Comparison of ENCODE assay signal across 25 cellular contexts in genomic region chr21:16572032-16572431, GRCh38.
DNase-seq lines count a peak whose midpoint lies in the region; ATAC-seq, FAIRE-seq and TF ChIP-seq lines count a peak whose summit lies in the region.
"Had no signal": no experiment of that assay in that cellular context is flagged by ENCODE, and none has a peak within 500 bp of the region (broad histone marks: within the 10 kb centered on the region; RNA-seq: fewer than 3 reads in every experiment).

No MANE protein-coding gene starts in this region.

- TF ChIP-seq EP300 in A549 (IDR thresholded peaks at IDR 0.05), result no peak

- dilution Hi-C loops in mammary epithelial cell (cut with HindIII; ENCODE audit: low sequenced_read_pairs), result no loop called here

- TF ChIP-seq POLR2A in A549 (IDR thresholded peaks at IDR 0.05; ENCODE audit: low read length), result no peak

- H4K20me1 ChIP-seq in mammary epithelial cell (ENCODE audit: insufficient read depth, low read length), result no peaks in the 10 kb centered on the region
- H4K20me1 ChIP-seq: BLaER1 had no signal

- no peaks in the 10 kb centered on the region for H3K79me2 ChIP-seq in mammary epithelial cell (ENCODE audit: insufficient read depth, low read length)

- H3K27ac Mint-ChIP-seq in activated CD4-positive, alpha-beta T cell treated with anti-CD3 and anti-CD28 coated beads, Interleukin-2, amount 10 ng/mL, durations not matched to agents 24 days and 14 days, result no peak overlapping the region
- H3K27ac Mint-ChIP-seq: activated CD4-positive, alpha-beta memory T cell treated with anti-CD3 and anti-CD28 coated beads for 36 hours; activated naive CD8-positive, alpha-beta T cell treated with anti-CD3 and anti-CD28 coated beads for 36 hours; endodermal cell; stimulated activated naive CD8-positive, alpha-beta T cell treated with anti-CD3 and anti-CD28 coated beads, Interleukin-15, amount 100 ng/mL, for 72 hours; WTC11 had no signal

- no peak overlapping the region for H3K9ac ChIP-seq in mammary epithelial cell (ENCODE audit: insufficient read depth, low read length)
- H3K9ac ChIP-seq: BLaER1 had no signal

- WGBS in A549 (ENCODE audit: missing lambda C conversion rate), result 73% methylated on average over 1 of the region's 1 CpG
- WGBS in mammary epithelial cell (ENCODE audit: low coverage, missing lambda C conversion rate), result 87% methylated on average over 1 of the region's 1 CpG
- WGBS in heart right ventricle, 2 donors, result 85 to 86% methylated on average over 1 of the region's 1 CpG

- in situ Hi-C loops in mammary epithelial cell (cut with MboI; ENCODE audit: low sequenced_read_pairs in 2 of 2), result no loop called here

- FAIRE-seq in A549 (lab: Jason Lieb, UNC), result no peak
- FAIRE-seq: colon, GM12892, islet of Langerhans had no signal

- DNase-seq in A549 (ENCODE audit: low read depth in 1 of 2, low spot score in 1 of 2) (no peak), HT1080 (ENCODE audit: low read depth) (peak; percentile 54), mammary epithelial cell (peak; percentile 19), myocyte (ENCODE audit: low read depth) (peak; percentile 6), heart right ventricle (no peak), posterior cingulate gyrus (no peak), RPMI8226 (no peak)
- DNase-seq in activated CD4-positive, alpha-beta T cell treated with anti-CD3 and anti-CD28 coated beads, Interleukin-2, amount 10 ng/mL, durations not matched to agents 24 days and 14 days, result no peak
- DNase-seq: activated CD4-positive, alpha-beta memory T cell treated with anti-CD3 and anti-CD28 coated beads for 36 hours; activated naive CD8-positive, alpha-beta T cell treated with anti-CD3 and anti-CD28 coated beads for 36 hours; Caco-2; DMS79 treated with DMSO at 0.1 percent for 48 hours; endodermal cell; hypothalamus; NCI-H1417; NCI-H2081 treated with DMSO at 0.1 percent for 48 hours; Peyer's patch; stimulated activated naive CD8-positive, alpha-beta T cell treated with anti-CD3 and anti-CD28 coated beads, Interleukin-15, amount 100 ng/mL, for 72 hours had no signal

- no peak for TF ChIP-seq RAD21 in A549 (conservative IDR thresholded peaks at IDR 0.05 in 1 of 2, IDR thresholded peaks at IDR 0.05 in 1 of 2)

- H3K36me3 Mint-ChIP-seq in activated CD4-positive, alpha-beta T cell treated with anti-CD3 and anti-CD28 coated beads, Interleukin-2, amount 10 ng/mL, durations not matched to agents 24 days and 14 days (ENCODE audit: low read depth), result no peaks in the 10 kb centered on the region
- H3K36me3 Mint-ChIP-seq: activated CD4-positive, alpha-beta memory T cell treated with anti-CD3 and anti-CD28 coated beads for 36 hours; activated naive CD8-positive, alpha-beta T cell treated with anti-CD3 and anti-CD28 coated beads for 36 hours; WTC11 had no signal

- H3K4me3 Mint-ChIP-seq in activated CD4-positive, alpha-beta T cell treated with anti-CD3 and anti-CD28 coated beads, Interleukin-2, amount 10 ng/mL, durations not matched to agents 24 days and 14 days, result no peak overlapping the region
- H3K4me3 Mint-ChIP-seq: activated CD4-positive, alpha-beta memory T cell treated with anti-CD3 and anti-CD28 coated beads for 36 hours; activated naive CD8-positive, alpha-beta T cell treated with anti-CD3 and anti-CD28 coated beads for 36 hours; endodermal cell; stimulated activated naive CD8-positive, alpha-beta T cell treated with anti-CD3 and anti-CD28 coated beads, Interleukin-15, amount 100 ng/mL, for 72 hours; WTC11 had no signal

- CTCF ChIA-PET in A549 (lab: Yijun Ruan, JAX), result no interaction called here
- CTCF ChIA-PET in mammary epithelial cell (lab: Charles Lee; ENCODE audit: low non-redundant PET), result no interaction called here

- no peaks in the 10 kb centered on the region for H3K9me3 Mint-ChIP-seq in activated CD4-positive, alpha-beta T cell treated with anti-CD3 and anti-CD28 coated beads, Interleukin-2, amount 10 ng/mL, durations not matched to agents 24 days and 14 days
- H3K9me3 Mint-ChIP-seq: activated CD4-positive, alpha-beta memory T cell treated with anti-CD3 and anti-CD28 coated beads for 36 hours; activated naive CD8-positive, alpha-beta T cell treated with anti-CD3 and anti-CD28 coated beads for 36 hours; endodermal cell; stimulated activated naive CD8-positive, alpha-beta T cell treated with anti-CD3 and anti-CD28 coated beads, Interleukin-15, amount 100 ng/mL, for 72 hours; WTC11 had no signal

- H3K27ac ChIP-seq in A549 (no peak overlapping the region), mammary epithelial cell (ENCODE audit: insufficient read depth, low read depth, low read length) (no peak overlapping the region), heart right ventricle (no peak overlapping the region)
- H3K27ac ChIP-seq: BLaER1, neutrophil, Peyer's patch, SK-N-MC had no signal

- ATAC-seq in A549, result no peak
- no peak for ATAC-seq in heart right ventricle
- ATAC-seq: stimulated activated naive CD8-positive, alpha-beta T cell treated with anti-CD3 and anti-CD28 coated beads, Interleukin-15, amount 100 ng/mL, for 72 hours; WTC11 had no signal

- H3K4me2 ChIP-seq in A549 (peak overlapping the region; percentile 69; the same call in 2 of the 3 replicates), mammary epithelial cell (ENCODE audit: insufficient read depth, low read depth, low read length) (no peak overlapping the region)
- H3K4me2 ChIP-seq: BLaER1 had no signal

- peak overlapping the region; percentile 52 for H2AFZ ChIP-seq in mammary epithelial cell (ENCODE audit: low read depth, low read length)

- POLR2A ChIA-PET in A549 (lab: Yijun Ruan, JAX), result no interaction called here

- H3K27me3 Mint-ChIP-seq in activated CD4-positive, alpha-beta T cell treated with anti-CD3 and anti-CD28 coated beads, Interleukin-2, amount 10 ng/mL, durations not matched to agents 24 days and 14 days, result no peaks in the 10 kb centered on the region
- H3K27me3 Mint-ChIP-seq: activated CD4-positive, alpha-beta memory T cell treated with anti-CD3 and anti-CD28 coated beads for 36 hours; activated naive CD8-positive, alpha-beta T cell treated with anti-CD3 and anti-CD28 coated beads for 36 hours; stimulated activated naive CD8-positive, alpha-beta T cell treated with anti-CD3 and anti-CD28 coated beads, Interleukin-15, amount 100 ng/mL, for 72 hours had no signal

- H3K4me1 Mint-ChIP-seq in activated CD4-positive, alpha-beta T cell treated with anti-CD3 and anti-CD28 coated beads, Interleukin-2, amount 10 ng/mL, durations not matched to agents 24 days and 14 days, result no peaks in the 10 kb centered on the region
- H3K4me1 Mint-ChIP-seq: activated naive CD8-positive, alpha-beta T cell treated with anti-CD3 and anti-CD28 coated beads for 36 hours; stimulated activated naive CD8-positive, alpha-beta T cell treated with anti-CD3 and anti-CD28 coated beads, Interleukin-15, amount 100 ng/mL, for 72 hours had no signal

- BruUV-seq in mammary epithelial cell (replicated peaks; lab: Mats Ljungman, UMichigan), result no TSS peak

- H3K9me3 ChIP-seq in A549 (no peaks in the 10 kb centered on the region), mammary epithelial cell (replicated peaks; ENCODE audit: insufficient read depth, low read length) (no peaks in the 10 kb centered on the region), heart right ventricle (peaks cover 0 to 5% (median 0%) of the 10 kb centered on the region in 11 donors)
- H3K9me3 ChIP-seq: BLaER1, Caco-2, neutrophil had no signal

- intact Hi-C loops in mammary epithelial cell (cut with micrococcal nuclease) (loop anchor here (5.0 kb wide), 1 partner anchor 35 kb away; no protein-coding TSS in a partner anchor), heart right ventricle (cut with DNase I) (no loop called here), posterior cingulate gyrus (cut with DNase I) (no loop called here)
- intact Hi-C loops in activated CD4-positive, alpha-beta T cell treated with anti-CD3 and anti-CD28 coated beads, Interleukin-2, amount 10 ng/mL, durations not matched to agents 24 days and 14 days (cut with micrococcal nuclease), result no loop called here

- H3K4me3 ChIP-seq in A549, result no peak overlapping the region
- no peak overlapping the region for H3K4me3 ChIP-seq in mammary epithelial cell (replicated peaks in 1 of 3; ENCODE audit: insufficient read depth in 1 of 3, low read depth in 2 of 3, low read length in 3 of 3)
- no peak overlapping the region for H3K4me3 ChIP-seq in heart right ventricle
- H3K4me3 ChIP-seq: BLaER1, Peyer's patch, SK-N-MC had no signal

- H3K27me3 ChIP-seq in mammary epithelial cell (ENCODE audit: insufficient read depth, low read length), result no peaks in the 10 kb centered on the region
- H3K27me3 ChIP-seq in heart right ventricle, result no peaks in the 10 kb centered on the region
- H3K27me3 ChIP-seq: BLaER1, neutrophil, Peyer's patch had no signal

- H3K36me3 ChIP-seq in mammary epithelial cell (ENCODE audit: insufficient read depth, low read length), result no peaks in the 10 kb centered on the region
- peaks cover 0 to 9% (median 0%) of the 10 kb centered on the region in 9 donors for H3K36me3 ChIP-seq in heart right ventricle
- H3K36me3 ChIP-seq: BLaER1, neutrophil, Peyer's patch had no signal

- TF ChIP-seq CTCF in A549 (IDR thresholded peaks at IDR 0.05), result no peak
- no peak for TF ChIP-seq CTCF in mammary epithelial cell (conservative IDR thresholded peaks at IDR 0.05 in 1 of 2, IDR thresholded peaks at IDR 0.05 in 1 of 2; ENCODE audit: extremely low read depth in 1 of 2, insufficient read depth in 1 of 2, low read depth in 1 of 2, low read length in 2 of 2)
- no peak for TF ChIP-seq CTCF in heart right ventricle (IDR thresholded peaks at IDR 0.05)

- H3K4me1 ChIP-seq in A549 (peaks cover 38% of the 10 kb centered on the region), mammary epithelial cell (ENCODE audit: insufficient read depth, low read length) (peaks cover 14% of the 10 kb centered on the region), heart right ventricle (peaks cover 0 to 19% (median 8%) of the 10 kb centered on the region in 9 donors)
- H3K4me1 ChIP-seq: BLaER1, Caco-2, Peyer's patch had no signal

TF ChIP-seq in A549, 52 proteins besides CTCF, POLR2A, EP300 and RAD21 (continues in another document):
- TF ChIP-seq SMC3 (IDR thresholded peaks at IDR 0.05) (no peak), ZFP36 (IDR thresholded peaks at IDR 0.05; ENCODE audit: borderline replicate concordance, partially characterized antibody) (no peak)
- TF ChIP-seq, protein P1, sequence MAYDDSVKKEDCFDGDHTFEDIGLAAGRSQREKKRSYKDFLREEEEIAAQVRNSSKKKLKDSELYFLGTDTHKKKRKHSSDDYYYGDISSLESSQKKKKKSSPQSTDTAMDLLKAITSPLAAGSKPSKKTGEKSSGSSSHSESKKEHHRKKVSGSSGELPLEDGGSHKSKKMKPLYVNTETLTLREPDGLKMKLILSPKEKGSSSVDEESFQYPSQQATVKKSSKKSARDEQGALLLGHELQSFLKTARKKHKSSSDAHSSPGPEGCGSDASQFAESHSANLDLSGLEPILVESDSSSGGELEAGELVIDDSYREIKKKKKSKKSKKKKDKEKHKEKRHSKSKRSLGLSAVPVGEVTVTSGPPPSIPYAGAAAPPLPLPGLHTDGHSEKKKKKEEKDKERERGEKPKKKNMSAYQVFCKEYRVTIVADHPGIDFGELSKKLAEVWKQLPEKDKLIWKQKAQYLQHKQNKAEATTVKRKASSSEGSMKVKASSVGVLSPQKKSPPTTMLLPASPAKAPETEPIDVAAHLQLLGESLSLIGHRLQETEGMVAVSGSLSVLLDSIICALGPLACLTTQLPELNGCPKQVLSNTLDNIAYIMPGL (CRISPR knock-in tag; IDR thresholded peaks at IDR 0.05; ENCODE audit: borderline replicate concordance), result no peak

Comparison
In these comparisons a context has a peak if more than half of its experiments do, and no peak if none do; other contexts are left out.
1. DNase-seq: peak in HT1080 (single experiment), mammary epithelial cell (single experiment) and myocyte (single experiment); none in A549 (0 of 2), heart right ventricle (0 of 2), posterior cingulate gyrus (0 of 10), RPMI8226 (single experiment) and activated CD4-positive, alpha-beta T cell treated with anti-CD3 and anti-CD28 coated beads, Interleukin-2, amount 10 ng/mL, durations not matched to agents 24 days and 14 days (single experiment).